In the genomic region with DNA sequence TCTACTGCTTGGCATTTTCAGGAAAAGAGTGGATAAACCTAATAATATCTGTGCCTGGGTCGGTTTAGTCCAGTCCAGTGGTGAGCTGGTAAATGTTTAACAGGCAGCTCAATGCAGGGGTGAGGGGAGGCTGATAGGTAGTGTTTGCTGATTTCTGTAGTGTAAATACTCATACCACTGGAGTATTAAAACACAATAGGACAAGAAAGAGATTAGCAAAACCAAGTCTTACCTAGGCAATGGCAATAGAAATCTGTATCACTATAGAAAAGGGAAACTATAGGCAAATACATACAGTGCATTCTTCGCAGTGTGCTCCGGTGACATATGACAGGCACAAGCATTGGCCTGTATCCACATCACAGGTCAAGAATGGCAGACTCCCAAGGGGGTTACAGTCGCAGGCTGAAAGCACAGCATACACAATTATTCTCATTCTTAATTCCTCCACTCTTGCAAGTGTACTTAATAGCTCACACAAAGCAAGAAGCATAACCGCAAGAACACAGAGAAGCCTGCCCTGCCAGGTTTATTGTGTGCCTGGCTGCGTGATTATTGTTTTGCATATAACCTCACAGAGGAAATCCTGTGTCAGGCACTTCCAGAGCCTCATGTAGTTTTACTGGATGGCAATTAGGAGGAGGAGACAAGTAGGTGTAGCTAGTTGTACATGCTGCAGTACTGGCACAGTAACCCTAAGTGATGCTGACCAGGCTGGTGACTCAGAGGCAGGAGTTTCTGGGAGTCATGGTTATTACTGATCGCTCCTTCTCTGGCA, we compare ENCODE assay signal across 1 cellular context.
TF ChIP-seq lines count a peak whose summit lies in the region.

No MANE protein-coding gene starts in this region.

TF ChIP-seq in HepG2, 621 proteins besides CTCF, POLR2A, EP300 and RAD21 (continued from another document):
- no peak for TF ChIP-seq ZNF660 (CRISPR knock-in tag; IDR thresholded peaks at IDR 0.05; ENCODE audit: borderline replicate concordance, low read depth)
- TF ChIP-seq BCL6 (CRISPR knock-in tag; IDR thresholded peaks at IDR 0.05) = peak; percentile 62
- no peak for TF ChIP-seq ZBTB1 (CRISPR knock-in tag; IDR thresholded peaks at IDR 0.05; ENCODE audit: borderline replicate concordance)
- TF ChIP-seq, protein P1, sequence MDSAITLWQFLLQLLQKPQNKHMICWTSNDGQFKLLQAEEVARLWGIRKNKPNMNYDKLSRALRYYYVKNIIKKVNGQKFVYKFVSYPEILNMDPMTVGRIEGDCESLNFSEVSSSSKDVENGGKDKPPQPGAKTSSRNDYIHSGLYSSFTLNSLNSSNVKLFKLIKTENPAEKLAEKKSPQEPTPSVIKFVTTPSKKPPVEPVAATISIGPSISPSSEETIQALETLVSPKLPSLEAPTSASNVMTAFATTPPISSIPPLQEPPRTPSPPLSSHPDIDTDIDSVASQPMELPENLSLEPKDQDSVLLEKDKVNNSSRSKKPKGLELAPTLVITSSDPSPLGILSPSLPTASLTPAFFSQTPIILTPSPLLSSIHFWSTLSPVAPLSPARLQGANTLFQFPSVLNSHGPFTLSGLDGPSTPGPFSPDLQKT (CRISPR knock-in tag; IDR thresholded peaks at IDR 0.05; ENCODE audit: borderline replicate concordance) = no peak
- no peak for TF ChIP-seq SMAD9 (CRISPR knock-in tag; IDR thresholded peaks at IDR 0.05)
- peak; percentile 26; the same call in 1 of the 2 replicates for TF ChIP-seq ONECUT2 (CRISPR knock-in tag; IDR thresholded peaks at IDR 0.05)
- peak; percentile 25; the same call in 1 of the 2 replicates for TF ChIP-seq ZNF281 (CRISPR knock-in tag; IDR thresholded peaks at IDR 0.05; ENCODE audit: borderline replicate concordance)
- no peak for TF ChIP-seq ZNF567 (CRISPR knock-in tag; IDR thresholded peaks at IDR 0.05; ENCODE audit: borderline replicate concordance)
- no peak for TF ChIP-seq MIER2 (CRISPR knock-in tag; IDR thresholded peaks at IDR 0.05)
- no peak for TF ChIP-seq ZBTB38 (CRISPR knock-in tag; IDR thresholded peaks at IDR 0.05)
- no peak for TF ChIP-seq NFKB2 (CRISPR knock-in tag; IDR thresholded peaks at IDR 0.05; ENCODE audit: borderline replicate concordance)
- TF ChIP-seq HNRNPLL (IDR thresholded peaks at IDR 0.05; ENCODE audit: low read depth, low read length, poor library complexity, severe bottlenecking) = no peak
- TF ChIP-seq ZSCAN31 (CRISPR knock-in tag; IDR thresholded peaks at IDR 0.05; ENCODE audit: low read depth) = no peak
- 0 out of 2 replicates have a peak, but pooled peaks have one; percentile 51 for TF ChIP-seq BRCA1 (CRISPR knock-in tag; IDR thresholded peaks at IDR 0.05)
- TF ChIP-seq FOXP4 (CRISPR knock-in tag; IDR thresholded peaks at IDR 0.05) = peak; percentile 71
- TF ChIP-seq HDAC1 (CRISPR knock-in tag; IDR thresholded peaks at IDR 0.05) = 0 out of 2 replicates have a peak, but pooled peaks have one; percentile 25
